Comparison of ENCODE assay signal across 23 cellular contexts in the genomic region with DNA sequence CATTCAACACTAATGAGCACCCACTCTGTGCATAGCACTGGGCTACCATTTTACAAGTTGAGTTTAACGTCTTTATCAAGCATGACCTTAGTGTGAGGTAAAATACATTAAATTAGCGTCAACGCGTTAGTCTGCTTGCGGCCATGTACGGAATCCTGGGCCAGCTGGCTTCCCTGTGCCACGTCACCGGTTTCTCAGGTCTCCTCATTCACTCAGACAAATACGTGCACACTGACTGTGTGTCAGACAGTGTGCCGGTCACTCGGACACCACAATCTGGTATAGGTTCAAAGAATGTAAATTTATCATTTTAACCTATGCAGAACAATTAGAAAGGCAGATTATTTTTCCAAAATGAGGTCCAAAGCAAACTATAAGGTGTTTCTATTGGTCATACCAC.
"Had no signal": no experiment of that assay in that cellular context is flagged by ENCODE, and none has a peak within 500 bp of the region (broad histone marks: within the 10 kb centered on the region; RNA-seq: fewer than 3 reads in every experiment).

No MANE protein-coding gene starts in this region.

- H3K27ac Mint-ChIP-seq: memory B cell; mesothelial cell of epicardium; natural killer cell treated with Interleukin-12 subunit alpha and Interleukin-12 subunit beta and Interleukin-15 and Interleukin-18, amount 100 ng/mL, for 72 hours; stimulated activated naive B cell treated with anti-CD40 and anti-IgM and Interleukin-4, amounts not matched to agents 10 μg/mL and 1 μg/mL and 100 μg/mL, for 72 hours; stimulated activated naive CD8-positive, alpha-beta T cell treated with anti-CD3 and anti-CD28 coated beads, Interleukin-15, amount 100 ng/mL, for 72 hours had no signal

- H3K27me3 Mint-ChIP-seq: memory B cell; natural killer cell treated with Interleukin-12 subunit alpha and Interleukin-12 subunit beta and Interleukin-15 and Interleukin-18, amount 100 ng/mL, for 72 hours; stimulated activated naive B cell treated with anti-CD40 and anti-IgM and Interleukin-4, amounts not matched to agents 10 μg/mL and 1 μg/mL and 100 μg/mL, for 72 hours; stimulated activated naive CD8-positive, alpha-beta T cell treated with anti-CD3 and anti-CD28 coated beads, Interleukin-15, amount 100 ng/mL, for 72 hours had no signal

- DNase-seq: colonic mucosa; dermis blood vessel endothelial cell; erythroblast; foreskin melanocyte; heart right ventricle; hypothalamus; islet precursor cell; lower lobe of right lung; retina; spleen; stimulated activated CD4-positive, alpha-beta T cell treated with anti-CD3 and anti-CD28 coated beads, Interleukin-2, amount 100 ng/mL, for 24 hours; stimulated activated CD4-positive, alpha-beta T cell treated with anti-CD3 and anti-CD28 coated beads, Interleukin-4, amount 100 ng/mL, for 4 hours; stimulated activated naive B cell treated with anti-CD40 and anti-IgM and Interleukin-4, amounts not matched to agents 10 μg/mL and 1 μg/mL and 100 μg/mL, for 72 hours; stimulated activated naive CD8-positive, alpha-beta T cell treated with anti-CD3 and anti-CD28 coated beads, Interleukin-15, amount 100 ng/mL, for 72 hours; testis; trophoblast cell had no signal

- H3K4me3 Mint-ChIP-seq: memory B cell; mesothelial cell of epicardium; natural killer cell treated with Interleukin-12 subunit alpha and Interleukin-12 subunit beta and Interleukin-15 and Interleukin-18, amount 100 ng/mL, for 72 hours; stimulated activated naive B cell treated with anti-CD40 and anti-IgM and Interleukin-4, amounts not matched to agents 10 μg/mL and 1 μg/mL and 100 μg/mL, for 72 hours; stimulated activated naive CD8-positive, alpha-beta T cell treated with anti-CD3 and anti-CD28 coated beads, Interleukin-15, amount 100 ng/mL, for 72 hours had no signal

- H3K9ac ChIP-seq: parathyroid adenoma had no signal

- H3K4me1 Mint-ChIP-seq: mesothelial cell of epicardium had no signal

- H3K36me3 ChIP-seq: colonic mucosa, prostate gland had no signal

- H2AFZ ChIP-seq: parathyroid adenoma had no signal

- ATAC-seq: heart right ventricle; left lung; lower lobe of right lung; natural killer cell treated with Interleukin-12 subunit alpha and Interleukin-12 subunit beta and Interleukin-15 and Interleukin-18, amount 100 ng/mL, for 72 hours; sciatic nerve; stimulated activated naive B cell treated with anti-CD40 and anti-IgM and Interleukin-4, amounts not matched to agents 10 μg/mL and 1 μg/mL and 100 μg/mL, for 72 hours; stimulated activated naive CD8-positive, alpha-beta T cell treated with anti-CD3 and anti-CD28 coated beads, Interleukin-15, amount 100 ng/mL, for 72 hours had no signal

- H3K9me3 ChIP-seq: colonic mucosa, heart right ventricle, left lung, lower lobe of right lung, prostate gland, spleen, testis had no signal

- H3K4me1 ChIP-seq: colonic mucosa, parathyroid adenoma, prostate gland, spleen had no signal

- H3K27ac ChIP-seq: colonic mucosa, lower lobe of right lung, parathyroid adenoma, prostate gland, spleen, testis had no signal

- H3K27me3 ChIP-seq: colonic mucosa, heart right ventricle, left lung, spleen, testis had no signal

- H3K9me3 Mint-ChIP-seq: memory B cell; mesothelial cell of epicardium; natural killer cell treated with Interleukin-12 subunit alpha and Interleukin-12 subunit beta and Interleukin-15 and Interleukin-18, amount 100 ng/mL, for 72 hours; stimulated activated naive B cell treated with anti-CD40 and anti-IgM and Interleukin-4, amounts not matched to agents 10 μg/mL and 1 μg/mL and 100 μg/mL, for 72 hours; stimulated activated naive CD8-positive, alpha-beta T cell treated with anti-CD3 and anti-CD28 coated beads, Interleukin-15, amount 100 ng/mL, for 72 hours had no signal

- H3K4me3 ChIP-seq: colonic mucosa, heart right ventricle, left lung, lower lobe of right lung, prostate gland, spleen, testis had no signal
